35 cellular contexts compared by ENCODE assay signal in the genomic region with DNA sequence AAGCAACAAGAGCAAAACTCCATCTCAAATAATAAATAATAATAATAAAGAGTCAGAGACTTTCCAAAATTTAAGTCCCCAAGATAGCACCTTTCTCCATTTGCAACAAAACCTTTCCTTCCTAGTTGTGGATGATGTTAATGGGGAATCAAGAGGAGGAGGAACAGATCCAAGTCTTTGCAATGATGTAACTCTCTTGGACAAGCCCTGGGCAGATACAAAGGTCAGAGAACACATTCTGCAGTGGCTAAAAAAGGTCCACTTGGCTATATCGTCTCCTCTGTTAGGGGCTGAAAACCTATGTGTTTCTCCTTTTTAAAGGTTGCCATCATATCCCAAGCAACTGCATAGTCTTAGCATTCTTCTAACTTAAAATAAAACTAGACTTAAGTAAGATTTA.
"Had no signal": no experiment of that assay in that cellular context is flagged by ENCODE, and none has a peak within 500 bp of the region (broad histone marks: within the 10 kb centered on the region; RNA-seq: fewer than 3 reads in every experiment).

No MANE protein-coding gene starts in this region.

- H3K4me1 ChIP-seq: adrenal gland, ascending aorta, body of pancreas, breast epithelium had no signal

- H3K9me3 ChIP-seq: adrenal gland, ascending aorta, body of pancreas, breast epithelium had no signal

- H3K27ac ChIP-seq: adrenal gland, ascending aorta, body of pancreas, brain microvascular endothelial cell, breast epithelium, cardiac muscle cell had no signal

- H3K27me3 ChIP-seq: adrenal gland, ascending aorta, body of pancreas, brain microvascular endothelial cell, breast epithelium, cardiac muscle cell had no signal

- ATAC-seq: activated naive CD4-positive, alpha-beta T cell treated with anti-CD3 and anti-CD28 coated beads, Interleukin-2, amount 50 U/mL, for 72 hours; activated naive CD8-positive, alpha-beta T cell treated with anti-CD3 and anti-CD28 coated beads, Interleukin-2, amount 50 U/mL, for 24 hours; activated T-cell treated with anti-CD3 and anti-CD28 coated beads, Interleukin-2, amount 50 U/mL, for 4 hours; activated T-cell treated with anti-CD3 and anti-CD28 coated beads, Interleukin-2, amount 50 U/mL, for 72 hours; activated T-helper 17 cell treated with anti-CD3 and anti-CD28 coated beads, Interleukin-2, amount 50 U/mL, for 72 hours; body of pancreas had no signal

- DNase-seq: activated effector memory CD4-positive, alpha-beta T cell treated with anti-CD3 and anti-CD28 coated beads, Interleukin-2, amount 50 U/mL, for 16 hours; activated effector memory CD4-positive, alpha-beta T cell treated with Interleukin-2 at 50 U/mL for 16 hours; activated gamma-delta T cell; activated gamma-delta T cell treated with Interleukin-2 at 50 U/mL for 16 hours; activated naive CD4-positive, alpha-beta T cell; activated naive CD4-positive, alpha-beta T cell treated with anti-CD3 and anti-CD28 coated beads for 36 hours; activated naive CD4-positive, alpha-beta T cell treated with anti-CD3 and anti-CD28 coated beads, Interleukin-2, amount 10 ng/mL, durations not matched to agents 7 days and 5 days; activated naive CD4-positive, alpha-beta T cell treated with anti-CD3 and anti-CD28 coated beads, Interleukin-2, amount 50 U/mL, for 16 hours; activated naive CD4-positive, alpha-beta T cell treated with Interleukin-2 at 50 U/mL for 16 hours; activated naive CD8-positive, alpha-beta T cell treated with anti-CD3 and anti-CD28 coated beads for 36 hours; activated naive CD8-positive, alpha-beta T cell treated with anti-CD3 and anti-CD28 coated beads, Interleukin-2, amount 10 ng/mL, durations not matched to agents 7 days and 5 days; activated naive CD8-positive, alpha-beta T cell treated with anti-CD3 and anti-CD28 coated beads, Interleukin-2, amount 50 U/mL, for 24 hours; activated T-cell treated with anti-CD3 and anti-CD28 coated beads for 4 hours; activated T-cell treated with anti-CD3 and anti-CD28 coated beads, Interleukin-2, amount 50 U/mL, for 1 hour; activated T-cell treated with anti-CD3 and anti-CD28 coated beads, Interleukin-2, amount 50 U/mL, for 24 hours; activated T-cell treated with anti-CD3 and anti-CD28 coated beads, Interleukin-2, amount 50 U/mL, for 4 hours; activated T-cell treated with anti-CD3 and anti-CD28 coated beads, Interleukin-2, amount 50 U/mL, for 48 hours; activated T-cell treated with anti-CD3 and anti-CD28 coated beads, Interleukin-2, amount 50 U/mL, for 72 hours; adrenal gland; amniotic stem cell; amygdala; anterior cingulate cortex; aorta; body of pancreas; brain microvascular endothelial cell; caudate nucleus; central memory CD4-positive, alpha-beta T cell; cerebellar nuclear complex had no signal

- H3K36me3 ChIP-seq: adrenal gland, ascending aorta, brain microvascular endothelial cell, breast epithelium, cardiac muscle cell had no signal

- H3K4me3 ChIP-seq: adrenal gland, ascending aorta, body of pancreas, breast epithelium, cardiac muscle cell had no signal

- FAIRE-seq: astrocyte, bronchial epithelial cell had no signal
